8 cellular contexts compared by ENCODE assay signal in the genomic region with DNA sequence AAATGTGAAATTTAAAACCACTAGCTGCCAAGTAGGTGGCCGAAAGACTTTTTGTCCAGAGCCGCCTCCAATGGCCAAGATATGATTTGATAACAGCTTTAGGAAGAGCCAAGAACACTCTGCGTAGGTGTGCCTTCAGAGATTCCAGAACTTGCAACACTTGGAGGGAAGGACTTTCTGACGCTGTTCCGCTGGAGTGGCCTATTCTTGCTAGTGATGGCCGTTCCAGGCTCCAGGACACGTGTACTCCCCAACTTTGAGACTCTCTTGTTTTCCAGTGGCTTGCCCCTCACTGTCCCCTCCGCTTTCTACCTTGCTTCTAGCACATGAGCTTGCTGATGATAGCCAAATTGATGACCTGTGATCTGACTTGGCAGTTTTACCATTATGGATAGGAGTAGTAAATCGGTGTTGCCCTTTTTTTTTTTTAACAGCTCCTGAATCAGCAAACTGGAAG. TPM values are rescaled to one million over a fixed set of nuclear protein-coding genes. Genes with fewer than 3 reads are reported as not detected.
DNase-seq lines count a peak whose midpoint lies in the region; ATAC-seq and TF ChIP-seq lines count a peak whose summit lies in the region.

No MANE protein-coding gene starts in this region.

- ATAC-seq in body of pancreas: peak; percentile 39
- no peak for ATAC-seq in GM19328 (IDR thresholded peaks at IDR 0.05; ENCODE audit: unreplicated experiment)

- H3K27me3 ChIP-seq in body of pancreas: no peaks in the 10 kb centered on the region

- H3K36me3 ChIP-seq in body of pancreas (replicated peaks in 1 of 2; ENCODE audit: insufficient read depth in 1 of 2, low read depth in 2 of 2): peaks cover 0 to 16% of the 10 kb centered on the region in 2 donors

- WGBS in body of pancreas, 2 donors: 1 to 3% methylated on average over 9 of the region's 9 CpGs

- H3K4me1 ChIP-seq in body of pancreas: peaks cover 44% of the 10 kb centered on the region

- intact Hi-C loops in body of pancreas (cut with DNase I): no loop called here

- no peak for TF ChIP-seq CTCF in body of pancreas (IDR thresholded peaks at IDR 0.05)

- DNase-seq in NCI-H748 (lab: John Stamatoyannopoulos, UW; ENCODE audit: unreplicated experiment) (peak; percentile 23), NCI-H748 treated with DMSO at 0.1 percent for 48 hours (lab: John Stamatoyannopoulos, UW) (no peak), NCI-H226 (peak; percentile 70), body of pancreas (peak; percentile 59 to 82 (median 62)), renal cortical epithelial cell (ENCODE audit: low read depth) (peak; percentile 69)
- no peak for DNase-seq in stimulated activated naive CD4-positive, alpha-beta T cell treated with Interleukin-2 at 50 U/mL for 16 hours (lab: John Stamatoyannopoulos, UW)

- H3K4me3 ChIP-seq in body of pancreas: peak overlapping the region; percentile 63 to 68
- peak overlapping the region; percentile 77 for H3K4me3 ChIP-seq in iPS-18c (ENCODE audit: insufficient read depth, low read depth, low read length)

- H3K27ac ChIP-seq in body of pancreas: peak overlapping the region; percentile 89 to 99 (median 98)

- no peaks in the 10 kb centered on the region for H3K9me3 ChIP-seq in body of pancreas
- no peaks in the 10 kb centered on the region for H3K9me3 ChIP-seq in iPS-18c (ENCODE audit: control insufficient read depth, insufficient read depth, low read length)

- no peak for TF ChIP-seq POLR2A in body of pancreas (IDR thresholded peaks at IDR 0.05)

RNA-seq across cellular contexts. Expression of a gene that starts 1.0 kb away (rescaled TPM):
- total RNA-seq in body of pancreas: 100 to 1,000 TPM in 1 of 2 donors, 10 to 100 TPM in 1; 64.1 to 222 TPM
- total RNA-seq in renal cortical epithelial cell: 354 and 387 TPM in 2 replicates

Comparison
In these comparisons a context has a peak if more than half of its experiments do, and no peak if none do; other contexts are left out.
1. DNase-seq: peak in NCI-H748 (single experiment), NCI-H226 (single experiment), body of pancreas (4 of 4) and renal cortical epithelial cell (single experiment); none in NCI-H748 treated with DMSO at 0.1 percent for 48 hours (single experiment) and stimulated activated naive CD4-positive, alpha-beta T cell treated with Interleukin-2 at 50 U/mL for 16 hours (single experiment).